In genomic region chr17:38853292-38854219, GRCh38 we compare ENCODE assay signal across 8 cellular contexts. TPM values are rescaled to one million over a fixed set of nuclear protein-coding genes. Genes with fewer than 3 reads are reported as not detected.
DNase-seq lines count a peak whose midpoint lies in the region; ATAC-seq and TF ChIP-seq lines count a peak whose summit lies in the region.

TSS of gene RPL23 (minus strand) at chr17:38853721. CDS start at chr17:38853710, 11 bp downstream.

- H3K9me3 Mint-ChIP-seq in activated T-cell treated with anti-CD3 and anti-CD28 coated beads, Interleukin-2, amount 50 U/mL, for 4 hours: no peaks in the 10 kb centered on the region

- no peaks in the 10 kb centered on the region for H3K27me3 Mint-ChIP-seq in activated T-cell treated with anti-CD3 and anti-CD28 coated beads, Interleukin-2, amount 50 U/mL, for 4 hours (ENCODE audit: low read depth)

- H3K9me3 ChIP-seq in KOPT-K1 (ENCODE audit: insufficient read depth, low read length, poor library complexity, severe bottlenecking): no peaks in the 10 kb centered on the region
- no peaks in the 10 kb centered on the region for H3K9me3 ChIP-seq in Peyer's patch
- H3K9me3 ChIP-seq in esophagus (ENCODE audit: control insufficient read depth in 2 of 2, insufficient read depth in 1 of 2, low read depth in 1 of 2, low read length in 1 of 2): no peaks in the 10 kb centered on the region
- H3K9me3 ChIP-seq in muscle layer of duodenum (ENCODE audit: control insufficient read depth in 1 of 2, low read length in 2 of 2): no peaks in the 10 kb centered on the region

- WGBS in esophagus, 2 donors: 0 to 1% methylated on average over 48 of the region's 48 CpGs

- peak in 1 of 6 experiments; percentile 10 for TF ChIP-seq CTCF in Peyer's patch (IDR thresholded peaks at IDR 0.05)

- peaks cover 46% of the 10 kb centered on the region for H3K36me3 Mint-ChIP-seq in activated T-cell treated with anti-CD3 and anti-CD28 coated beads, Interleukin-2, amount 50 U/mL, for 4 hours (ENCODE audit: insufficient read depth)

- H3K4me3 ChIP-seq in Peyer's patch (peak within 1 kb of the TSS; percentile 47 to 65 (median 60)), esophagus (ENCODE audit: low read depth in 1 of 2, low read length in 2 of 2) (peak within 1 kb of the TSS; percentile 68 to 74), muscle layer of duodenum (ENCODE audit: low read depth in 1 of 2, low read length in 2 of 2) (peak within 1 kb of the TSS; percentile 76 to 98)

- peaks cover 46% of the 10 kb centered on the region for H3K36me3 ChIP-seq in KOPT-K1 (ENCODE audit: insufficient read depth, low read length)
- peaks cover 0 to 36% (median 0%) of the 10 kb centered on the region in 3 donors for H3K36me3 ChIP-seq in Peyer's patch
- peaks cover 5 to 12% of the 10 kb centered on the region in 2 donors for H3K36me3 ChIP-seq in esophagus (ENCODE audit: control insufficient read depth in 2 of 2, insufficient read depth in 2 of 2, low read length in 1 of 2)
- H3K36me3 ChIP-seq in muscle layer of duodenum (ENCODE audit: control insufficient read depth in 1 of 2, insufficient read depth in 2 of 2, low read length in 2 of 2): peaks cover 32 to 34% of the 10 kb centered on the region in 2 donors

- peaks cover 36% of the 10 kb centered on the region for H3K4me1 Mint-ChIP-seq in activated T-cell treated with anti-CD3 and anti-CD28 coated beads, Interleukin-2, amount 50 U/mL, for 4 hours (ENCODE audit: low read depth)

- peak; percentile 83 to 95 for TF ChIP-seq POLR2A in Peyer's patch (IDR thresholded peaks at IDR 0.05)

- H3K4me3 Mint-ChIP-seq in activated T-cell treated with anti-CD3 and anti-CD28 coated beads, Interleukin-2, amount 50 U/mL, for 4 hours: peak within 1 kb of the TSS; percentile 99

- H3K4me1 ChIP-seq in Peyer's patch: peaks cover 0 to 22% (median 6%) of the 10 kb centered on the region in 4 donors
- no peaks in the 10 kb centered on the region for H3K4me1 ChIP-seq in esophagus (ENCODE audit: control insufficient read depth in 2 of 2, insufficient read depth in 2 of 2, low read length in 1 of 2)
- peaks cover 18 to 24% of the 10 kb centered on the region in 2 donors for H3K4me1 ChIP-seq in muscle layer of duodenum (ENCODE audit: control insufficient read depth in 1 of 2, insufficient read depth in 2 of 2, low read length in 2 of 2)

- peak within 1 kb of the TSS; percentile 81 for H3K27ac ChIP-seq in KOPT-K1 (ENCODE audit: low read depth, low read length, poor library complexity, severe bottlenecking)
- peak within 1 kb of the TSS; percentile 83 to 97 (median 93) for H3K27ac ChIP-seq in Peyer's patch
- H3K27ac ChIP-seq in esophagus (ENCODE audit: low read depth in 2 of 2, low read length in 1 of 2): peak within 1 kb of the TSS; percentile 97 to 98
- peak within 1 kb of the TSS; percentile 100 for H3K27ac ChIP-seq in muscle layer of duodenum (ENCODE audit: low read length)

- DNase-seq in DMS153 (lab: John Stamatoyannopoulos, UW): peak; percentile 97
- peak; percentile 93 to 98 (median 97) for DNase-seq in Peyer's patch
- peak; percentile 86 for DNase-seq in activated T-cell treated with anti-CD3 and anti-CD28 coated beads, Interleukin-2, amount 50 U/mL, for 4 hours
- peak; percentile 82 for DNase-seq in stimulated activated CD8-positive, alpha-beta memory T cell treated with anti-CD3 and anti-CD28 coated beads, Interleukin-7, amount 100 ng/mL, for 24 hours (ENCODE audit: low read depth)

- H3K27me3 ChIP-seq in Peyer's patch (no peaks in the 10 kb centered on the region), esophagus (ENCODE audit: control insufficient read depth in 1 of 2, insufficient read depth in 2 of 2, low read length in 2 of 2) (no peaks in the 10 kb centered on the region), muscle layer of duodenum (ENCODE audit: low read depth, low read length) (no peaks in the 10 kb centered on the region)

- ATAC-seq in GM21717 (IDR thresholded peaks at IDR 0.05; ENCODE audit: unreplicated experiment): peak; percentile 69
- peak; percentile 83 to 86 for ATAC-seq in activated T-cell treated with anti-CD3 and anti-CD28 coated beads, Interleukin-2, amount 50 U/mL, for 4 hours

RNA-seq across cellular contexts. Expression of gene RPL23, which starts in this region (rescaled TPM):
- total RNA-seq in Peyer's patch: 1,000 to 10,000 TPM in 1 of 4 donors, 100 to 1,000 TPM in 3; 347 to 1,233 (median 540) TPM
- total RNA-seq in activated T-cell treated with anti-CD3 and anti-CD28 coated beads, Interleukin-2, amount 50 U/mL, for 4 hours: 1,000 to 10,000 TPM; 2,350 to 2,556 (median 2,362) TPM
- polyA plus RNA-seq in esophagus: 1,000 to 10,000 TPM; 2,779 to 3,117 TPM

Comparison
In these comparisons a context has a peak if more than half of its experiments do, and no peak if none do; other contexts are left out.
1. Peak in every context shown above with its lines: DNase-seq, ATAC-seq, H3K4me3 ChIP-seq and H3K27ac ChIP-seq.